2 cellular contexts compared by ENCODE assay signal in genomic region chr16:69906838-69907301, GRCh38.
TF ChIP-seq lines count a peak whose summit lies in the region.

No MANE protein-coding gene starts in this region.

TF ChIP-seq in IMR-90, 13 proteins besides CTCF, POLR2A, EP300 and RAD21:
- no peak for TF ChIP-seq RFX5 (IDR thresholded peaks at IDR 0.05; ENCODE audit: low read depth, low read length)
- TF ChIP-seq BHLHE40 (IDR thresholded peaks at IDR 0.05; ENCODE audit: low read depth, low read length), result no peak
- no peak for TF ChIP-seq MXI1 (IDR thresholded peaks at IDR 0.05; ENCODE audit: borderline replicate concordance, low read depth, low read length)
- TF ChIP-seq FOS (IDR thresholded peaks at IDR 0.05; ENCODE audit: low read depth, low read length), result 0 out of 2 replicates have a peak, but pooled peaks have one; percentile 3
- TF ChIP-seq CEBPB (IDR thresholded peaks at IDR 0.05; ENCODE audit: low read depth, low read length), result peak; percentile 90

TF ChIP-seq in endothelial cell of umbilical vein, 7 proteins besides CTCF, POLR2A, EP300 and RAD21:
- no peak for TF ChIP-seq JUN (IDR thresholded peaks at IDR 0.05; ENCODE audit: borderline replicate concordance, insufficient read depth, insufficient read length, low read depth)
